21 cellular contexts compared by ENCODE assay signal in genomic region chr11:134497586-134497985, GRCh38.
A peak's percentile ranks its signal among the peaks of the same experiment; 100 is the strongest.
DNase-seq lines count a peak whose midpoint lies in the region; ATAC-seq and TF ChIP-seq lines count a peak whose summit lies in the region.
"Had no signal": no experiment of that assay in that cellular context is flagged by ENCODE, and none has a peak within 500 bp of the region (broad histone marks: within the 10 kb centered on the region; RNA-seq: fewer than 3 reads in every experiment).

No MANE protein-coding gene starts in this region.

- no peak overlapping the region for H2BK12ac ChIP-seq in trophoblast cell (ENCODE audit: low read length)

- WGBS in thyroid gland, 2 donors, result 14 to 24% methylated on average over 5 of the region's 5 CpGs
- WGBS in trophoblast cell (ENCODE audit: extremely low coverage, insufficient coverage, insufficient read length), result no CpG with 5 or more reads among the region's 5 CpGs

- H3K27me3 ChIP-seq in layer of hippocampus (ENCODE audit: control insufficient read depth, insufficient read depth, low read length) (no peaks in the 10 kb centered on the region), thyroid gland (no peaks in the 10 kb centered on the region), trophoblast cell (ENCODE audit: insufficient read depth, low read length) (no peaks in the 10 kb centered on the region)
- H3K27me3 ChIP-seq: BLaER1 treated with 17β-estradiol and CSF1 and Interleukin-3, amounts not matched to agents 10 nM and 100 nM had no signal

- no peak overlapping the region for H4K12ac ChIP-seq in trophoblast cell (ENCODE audit: low read depth, low read length)

- TF ChIP-seq CTCF in thyroid gland (IDR thresholded peaks at IDR 0.05), result no peak

- H4K8ac ChIP-seq in trophoblast cell (ENCODE audit: low read depth, low read length), result no peak overlapping the region

- H3K79me2 ChIP-seq in trophoblast cell (ENCODE audit: control insufficient read depth, insufficient read depth, low read length, poor library complexity), result no peaks in the 10 kb centered on the region

- no peaks in the 10 kb centered on the region for H3K36me3 ChIP-seq in thyroid gland
- no peaks in the 10 kb centered on the region for H3K36me3 ChIP-seq in trophoblast cell (ENCODE audit: control insufficient read depth in 1 of 2, insufficient read depth in 2 of 2, low read length in 2 of 2)
- H3K36me3 ChIP-seq: BLaER1 treated with 17β-estradiol and CSF1 and Interleukin-3, amounts not matched to agents 10 nM and 100 nM; esophagus muscularis mucosa had no signal

- H2BK5ac ChIP-seq in trophoblast cell (ENCODE audit: low read depth, low read length, poor library complexity), result no peak overlapping the region

- H3K27ac ChIP-seq in layer of hippocampus (ENCODE audit: low read depth, low read length) (peak overlapping the region; percentile 10), thyroid gland (peak overlapping the region in 2 of 3 donors; percentile 16 to 30), trophoblast cell (ENCODE audit: low read depth, low read length) (no peak overlapping the region)
- H3K27ac ChIP-seq: BLaER1 treated with 17β-estradiol and CSF1 and Interleukin-3, amounts not matched to agents 10 nM and 100 nM; esophagus muscularis mucosa; GM23248 had no signal

- intact Hi-C loops in thyroid gland (cut with DNase I), result no loop called here

- peak; percentile 31 for DNase-seq in activated effector memory CD4-positive, alpha-beta T cell treated with anti-CD3 and anti-CD28 coated beads, Interleukin-2, amount 50 U/mL, for 16 hours
- DNase-seq in activated effector memory CD4-positive, alpha-beta T cell treated with Interleukin-2 at 50 U/mL for 16 hours, result no peak
- DNase-seq in NCI-H2029 treated with DMSO at 0.1 percent for 48 hours (lab: John Stamatoyannopoulos, UW) (peak; percentile 83), thyroid gland (peak; percentile 18 to 43), cerebellar nuclear complex (lab: John Stamatoyannopoulos, UW) (no peak), trophoblast cell (no peak)
- DNase-seq: activated B cell treated with CpG ODN at 0.5 μM for 24 hours; activated CD8-positive, alpha-beta memory T cell treated with anti-CD3 and anti-CD28 coated beads for 24 hours; DND-41; effector CD4-positive, alpha-beta T cell; GM23248; immature natural killer cell; NCI-H1930; NCI-H524 treated with DMSO at 0.1 percent for 48 hours; SIG-M5; T-helper 1 cell had no signal

- no peak overlapping the region for H2BK120ac ChIP-seq in trophoblast cell (ENCODE audit: insufficient read depth, low read length, poor library complexity)

- H3K4me1 ChIP-seq in thyroid gland, result peaks cover 10 to 14% of the 10 kb centered on the region in 2 donors
- H3K4me1 ChIP-seq in trophoblast cell (ENCODE audit: control insufficient read depth in 1 of 2, insufficient read depth in 2 of 2, low read length in 2 of 2), result no peaks in the 10 kb centered on the region

- no peak overlapping the region for H4K91ac ChIP-seq in trophoblast cell (ENCODE audit: low read depth, low read length)

- no peak overlapping the region for H3K14ac ChIP-seq in trophoblast cell (ENCODE audit: low read length)

- H3K9ac ChIP-seq in trophoblast cell (ENCODE audit: low read length), result no peak overlapping the region
- H3K9ac ChIP-seq: BLaER1 treated with 17β-estradiol and CSF1 and Interleukin-3, amounts not matched to agents 10 nM and 100 nM; GM23248 had no signal

- no peak for ATAC-seq in HG02840 (IDR thresholded peaks at IDR 0.05; ENCODE audit: low FRiP score, unreplicated experiment)
- ATAC-seq: stimulated activated memory B cell treated with anti-CD40 and anti-IgM and Interleukin-4, amounts not matched to agents 10 μg/mL and 1 μg/mL and 100 μg/mL, for 72 hours had no signal

- no peak overlapping the region for H3K23ac ChIP-seq in trophoblast cell (ENCODE audit: low read length)

- no peak overlapping the region for H3K4me2 ChIP-seq in trophoblast cell (ENCODE audit: low read length)
- H3K4me2 ChIP-seq: BLaER1 treated with 17β-estradiol and CSF1 and Interleukin-3, amounts not matched to agents 10 nM and 100 nM had no signal

- no peak overlapping the region for H2AFZ ChIP-seq in trophoblast cell (ENCODE audit: insufficient read depth, low read length, poor library complexity)
- H2AFZ ChIP-seq: GM23248 had no signal

- H3K9me3 ChIP-seq in thyroid gland, result no peaks in the 10 kb centered on the region
- peaks cover 2% of the 10 kb centered on the region for H3K9me3 ChIP-seq in trophoblast cell (ENCODE audit: insufficient read depth, low read depth, low read length)

- no peak overlapping the region for H3K4ac ChIP-seq in trophoblast cell (ENCODE audit: low read depth, low read length)

- H3K4me3 ChIP-seq in thyroid gland (replicated peaks in 1 of 3), result no peak overlapping the region
- no peak overlapping the region for H3K4me3 ChIP-seq in trophoblast cell (ENCODE audit: low read depth, low read length)
- H3K4me3 ChIP-seq: BLaER1 treated with 17β-estradiol and CSF1 and Interleukin-3, amounts not matched to agents 10 nM and 100 nM; esophagus muscularis mucosa; GM23248 had no signal

- no peak overlapping the region for H3K18ac ChIP-seq in trophoblast cell (ENCODE audit: low read length)

- no peaks in the 10 kb centered on the region for H3K79me1 ChIP-seq in trophoblast cell (ENCODE audit: low read length)

- no peak overlapping the region for H2AK5ac ChIP-seq in trophoblast cell (ENCODE audit: low read length)

- TF ChIP-seq POLR2A in thyroid gland (IDR thresholded peaks at IDR 0.05), result no peak

Comparison
In these comparisons a context has a peak if more than half of its experiments do, and no peak if none do; other contexts are left out.
1. DNase-seq: peak in activated effector memory CD4-positive, alpha-beta T cell treated with anti-CD3 and anti-CD28 coated beads, Interleukin-2, amount 50 U/mL, for 16 hours (single experiment), NCI-H2029 treated with DMSO at 0.1 percent for 48 hours (single experiment) and thyroid gland (2 of 2); none in activated effector memory CD4-positive, alpha-beta T cell treated with Interleukin-2 at 50 U/mL for 16 hours (single experiment), cerebellar nuclear complex (0 of 2) and trophoblast cell (0 of 2).